ENCODE assay signal across 9 cellular contexts in genomic region chr15:31265871-31266711, GRCh38.
DNase-seq lines count a peak whose midpoint lies in the region; ATAC-seq and TF ChIP-seq lines count a peak whose summit lies in the region.
"Had no signal": no experiment of that assay in that cellular context is flagged by ENCODE, and none has a peak within 500 bp of the region (broad histone marks: within the 10 kb centered on the region; RNA-seq: fewer than 3 reads in every experiment).

No MANE protein-coding gene starts in this region.

- CTCF ChIA-PET in Caco-2 (lab: Charles Lee), result interaction anchor here (1.2 kb wide), 1 partner anchor 169 kb away, joined by 5 read pairs; no protein-coding TSS in a partner anchor

- ATAC-seq in GM21360 (IDR thresholded peaks at IDR 0.05; ENCODE audit: unreplicated experiment) (peak; percentile 35), HG03575 (IDR thresholded peaks at IDR 0.05; ENCODE audit: extremely low read depth, insufficient number of reproducible peaks, low FRiP score, unreplicated experiment) (peak; percentile 33)
- ATAC-seq: HCT116 had no signal

- no TSS peak for BruUV-seq in Caco-2 (replicated peaks; lab: Mats Ljungman, UMichigan)

- no peak for TF ChIP-seq POLR2A in sigmoid colon (IDR thresholded peaks at IDR 0.05)

- POLR2A ChIA-PET in Caco-2 (lab: Charles Lee), result no interaction called here

- H3K27me3 Mint-ChIP-seq in Caco-2 (ENCODE audit: insufficient read depth, unreplicated experiment), result no peaks in the 10 kb centered on the region
- H3K27me3 Mint-ChIP-seq in progenitor cell of endocrine pancreas, result peaks cover 3% of the 10 kb centered on the region

- 41 to 64% methylated on average over 22 of the region's 22 CpGs for WGBS in sigmoid colon, 2 donors

- H3K27ac Mint-ChIP-seq in Caco-2 (ENCODE audit: unreplicated experiment) (peak overlapping the region; percentile 65), progenitor cell of endocrine pancreas (no peak overlapping the region)

- intact Hi-C loops in Caco-2 (cut with micrococcal nuclease; ENCODE audit: unreplicated experiment), result loop anchor here (1.0 to 5.0 kb wide), 2 partner anchors 27 to 39 kb away; no protein-coding TSS in a partner anchor
- intact Hi-C loops in sigmoid colon (cut with DNase I), result no loop called here

- peaks cover 8% of the 10 kb centered on the region for H3K4me1 Mint-ChIP-seq in Caco-2 (ENCODE audit: low read depth, unreplicated experiment)
- H3K4me1 Mint-ChIP-seq in progenitor cell of endocrine pancreas (ENCODE audit: low read depth), result peaks cover 10% of the 10 kb centered on the region

- H3K4me3 ChIP-seq in Caco-2 (ENCODE audit: low read depth, low read length) (no peak overlapping the region), sigmoid colon (no peak overlapping the region)
- peak overlapping the region; percentile 3 for H3K4me3 ChIP-seq in effector memory CD4-positive, alpha-beta T cell (ENCODE audit: insufficient read depth, low read depth, low read length, poor library complexity, severe bottlenecking)

- H3K9me3 Mint-ChIP-seq in Caco-2 (ENCODE audit: unreplicated experiment) (no peaks in the 10 kb centered on the region), progenitor cell of endocrine pancreas (ENCODE audit: low read depth) (no peaks in the 10 kb centered on the region)

- peaks cover 12% of the 10 kb centered on the region for H3K4me1 ChIP-seq in Caco-2
- H3K4me1 ChIP-seq in effector memory CD4-positive, alpha-beta T cell (ENCODE audit: control insufficient read depth, insufficient read depth, low read length, poor library complexity, severe bottlenecking), result peaks cover 55% of the 10 kb centered on the region
- peaks cover 0 to 16% (median 12%) of the 10 kb centered on the region in 4 donors for H3K4me1 ChIP-seq in sigmoid colon

- H3K36me3 Mint-ChIP-seq in Caco-2 (ENCODE audit: insufficient read depth, unreplicated experiment) (no peaks in the 10 kb centered on the region), progenitor cell of endocrine pancreas (ENCODE audit: insufficient read depth) (no peaks in the 10 kb centered on the region)

- no peak overlapping the region for H3K4me3 Mint-ChIP-seq in Caco-2 (ENCODE audit: unreplicated experiment)
- no peak overlapping the region for H3K4me3 Mint-ChIP-seq in progenitor cell of endocrine pancreas (ENCODE audit: low read depth)

- H3K9me3 ChIP-seq in Caco-2, result no peaks in the 10 kb centered on the region
- no peaks in the 10 kb centered on the region for H3K9me3 ChIP-seq in effector memory CD4-positive, alpha-beta T cell (ENCODE audit: control insufficient read depth, low read length)
- H3K9me3 ChIP-seq in sigmoid colon, result no peaks in the 10 kb centered on the region

- no peak for TF ChIP-seq EP300 in sigmoid colon (IDR thresholded peaks at IDR 0.05)

- peak overlapping the region; percentile 73 for H3K27ac ChIP-seq in effector memory CD4-positive, alpha-beta T cell (ENCODE audit: insufficient read depth, low read length, poor library complexity, severe bottlenecking)
- peak overlapping the region in 1 of 4 donors; percentile 37 for H3K27ac ChIP-seq in sigmoid colon

- H3K27me3 ChIP-seq in Caco-2 (replicated peaks; ENCODE audit: control insufficient read depth, insufficient read depth, low read length), result no peaks in the 10 kb centered on the region
- no peaks in the 10 kb centered on the region for H3K27me3 ChIP-seq in effector memory CD4-positive, alpha-beta T cell (replicated peaks; ENCODE audit: control insufficient read depth, insufficient read depth, low read length, poor library complexity, severe bottlenecking)
- no peaks in the 10 kb centered on the region for H3K27me3 ChIP-seq in sigmoid colon

- no peaks in the 10 kb centered on the region for H3K36me3 ChIP-seq in Caco-2 (ENCODE audit: control insufficient read depth, insufficient read depth, low read length)
- no peaks in the 10 kb centered on the region for H3K36me3 ChIP-seq in effector memory CD4-positive, alpha-beta T cell (ENCODE audit: control insufficient read depth, insufficient read depth, low read length)
- H3K36me3 ChIP-seq in sigmoid colon, result no peaks in the 10 kb centered on the region

- no peak for TF ChIP-seq CTCF in Caco-2 (IDR thresholded peaks at IDR 0.05; ENCODE audit: insufficient read depth in 1 of 2, low read depth in 1 of 2, low read length in 1 of 2, severe bottlenecking in 1 of 2, unreplicated experiment in 1 of 2)
- TF ChIP-seq CTCF in sigmoid colon (IDR thresholded peaks at IDR 0.05), result no peak
- TF ChIP-seq CTCF in progenitor cell of endocrine pancreas (IDR thresholded peaks at IDR 0.05; ENCODE audit: unreplicated experiment), result no peak

- peak in 1 of 2 experiments; percentile 33 for DNase-seq in Caco-2
- peak; percentile 46 to 61 for DNase-seq in activated CD4-positive, alpha-beta T cell treated with anti-CD3 and anti-CD28 coated beads for 4 hours
- peak; percentile 29 to 57 (median 29) for DNase-seq in effector memory CD4-positive, alpha-beta T cell
- peak; percentile 75 for DNase-seq in sigmoid colon
- DNase-seq in progenitor cell of endocrine pancreas (ENCODE audit: low spot score, unreplicated experiment), result no peak
- DNase-seq in NCI-H1092 treated with DMSO at 0.1 percent for 48 hours (lab: John Stamatoyannopoulos, UW), result no peak

Comparison
In these comparisons a context has a peak if more than half of its experiments do, and no peak if none do; other contexts are left out.
1. DNase-seq: peak in activated CD4-positive, alpha-beta T cell treated with anti-CD3 and anti-CD28 coated beads for 4 hours (2 of 2), effector memory CD4-positive, alpha-beta T cell (3 of 3) and sigmoid colon (single experiment); none in progenitor cell of endocrine pancreas (single experiment) and NCI-H1092 treated with DMSO at 0.1 percent for 48 hours (single experiment).